Comparison of ENCODE assay signal across 23 cellular contexts in genomic region chr3:190352866-190353457, GRCh38. TPM values are rescaled to one million over a fixed set of nuclear protein-coding genes. Genes with fewer than 3 reads are reported as not detected.
"Had no signal": no experiment of that assay in that cellular context is flagged by ENCODE, and none has a peak within 500 bp of the region (broad histone marks: within the 10 kb centered on the region; RNA-seq: fewer than 3 reads in every experiment).

No MANE protein-coding gene starts in this region.

- H3K27ac ChIP-seq: PC-9 had no signal

- H2AFZ ChIP-seq: PC-9 had no signal

- ATAC-seq: activated T-helper 17 cell treated with anti-CD3 and anti-CD28 coated beads, Interleukin-2, amount 50 U/mL, for 72 hours; T-cell had no signal

- H3K4me2 ChIP-seq: PC-9 had no signal

- FAIRE-seq: astrocyte, TTC549 had no signal

- H3K4me3 ChIP-seq: PC-9 had no signal

- DNase-seq: activated B cell treated with CpG ODN at 0.5 μM for 24 hours; activated CD4-positive, alpha-beta memory T cell treated with anti-CD3 and anti-CD28 coated beads, Interleukin-2, amount 10 ng/mL, durations not matched to agents 7 days and 5 days; activated CD4-positive, alpha-beta T cell treated with anti-CD3 and anti-CD28 coated beads, Interleukin-2, amount 10 ng/mL, durations not matched to agents 7 days and 5 days; activated gamma-delta T cell; activated naive CD4-positive, alpha-beta T cell treated with anti-CD3 and anti-CD28 coated beads for 36 hours; activated T-cell treated with anti-CD3 and anti-CD28 coated beads for 4 hours; activated T-cell treated with anti-CD3 and anti-CD28 coated beads, Interleukin-2, amount 50 U/mL, for 48 hours; amygdala; NCI-H1105 treated with DMSO at 0.1 percent for 48 hours; NCI-H1436 treated with DMSO at 0.1 percent for 48 hours; NCI-H187; NCI-H2081; NCI-H446; NCI-H524; PC-9; SHP77 treated with DMSO at 0.1 percent for 48 hours; T-cell; T-helper 2 cell; T1000 had no signal

RNA-seq across cellular contexts. Expression of gene CLDN1, which starts 30.7 kb away (rescaled TPM):
- total RNA-seq: activated B cell treated with CpG ODN at 0.5 μM for 24 hours; activated CD4-positive, alpha-beta memory T cell treated with anti-CD3 and anti-CD28 coated beads, Interleukin-2, amount 10 ng/mL, durations not matched to agents 7 days and 5 days; activated CD4-positive, alpha-beta T cell treated with anti-CD3 and anti-CD28 coated beads, Interleukin-2, amount 10 ng/mL, durations not matched to agents 7 days and 5 days had no signal

RNA-seq across cellular contexts. Expression of gene CLDN16, which starts 35.0 kb away (rescaled TPM):
- total RNA-seq: activated B cell treated with CpG ODN at 0.5 μM for 24 hours; activated CD4-positive, alpha-beta memory T cell treated with anti-CD3 and anti-CD28 coated beads, Interleukin-2, amount 10 ng/mL, durations not matched to agents 7 days and 5 days; activated CD4-positive, alpha-beta T cell treated with anti-CD3 and anti-CD28 coated beads, Interleukin-2, amount 10 ng/mL, durations not matched to agents 7 days and 5 days; activated CD8-positive, alpha-beta memory T cell treated with anti-CD3 and anti-CD28 coated beads for 36 hours; activated naive CD4-positive, alpha-beta T cell treated with anti-CD3 and anti-CD28 coated beads for 36 hours; activated T-helper 17 cell treated with anti-CD3 and anti-CD28 coated beads, Interleukin-2, amount 50 U/mL, for 72 hours; T-cell had no signal
